Comparison of ENCODE assay signal across 12 cellular contexts in genomic region chr9:5455181-5455580, GRCh38.
A peak's percentile ranks its signal among the peaks of the same experiment; 100 is the strongest.
DNase-seq lines count a peak whose midpoint lies in the region; ATAC-seq lines count a peak whose summit lies in the region.
"Had no signal": no experiment of that assay in that cellular context is flagged by ENCODE, and none has a peak within 500 bp of the region (broad histone marks: within the 10 kb centered on the region; RNA-seq: fewer than 3 reads in every experiment).

No MANE protein-coding gene starts in this region.

- no peaks in the 10 kb centered on the region for H3K9me3 ChIP-seq in endocrine pancreas (ENCODE audit: control insufficient read depth, low read length)

- H3K27me3 Mint-ChIP-seq in activated naive CD4-positive, alpha-beta T cell treated with anti-CD3 and anti-CD28 coated beads, Interleukin-2, amount 50 U/mL, for 24 hours: no peaks in the 10 kb centered on the region
- H3K27me3 Mint-ChIP-seq: CD8-positive, alpha-beta memory T cell had no signal

- peak overlapping the region; percentile 88 for H3K4me3 Mint-ChIP-seq in activated naive CD4-positive, alpha-beta T cell treated with anti-CD3 and anti-CD28 coated beads, Interleukin-2, amount 50 U/mL, for 24 hours
- H3K4me3 Mint-ChIP-seq: neural progenitor cell had no signal

- intact Hi-C loops in posterior cingulate gyrus (cut with DNase I): no loop called here

- no peaks in the 10 kb centered on the region for H3K36me3 ChIP-seq in endocrine pancreas (ENCODE audit: control insufficient read depth, insufficient read depth, low read length)
- H3K36me3 ChIP-seq: neural progenitor cell had no signal

- H3K4me3 ChIP-seq in endocrine pancreas (ENCODE audit: control insufficient read depth, insufficient read depth, low read length): peak overlapping the region; percentile 68
- H3K4me3 ChIP-seq: neural progenitor cell had no signal

- no peak overlapping the region for H3K9ac ChIP-seq in endocrine pancreas (ENCODE audit: control insufficient read depth, insufficient read depth, low read length)
- H3K9ac ChIP-seq: neural progenitor cell had no signal

- H3K4me1 ChIP-seq in endocrine pancreas (ENCODE audit: control insufficient read depth, insufficient read depth, low read length): peaks cover 21% of the 10 kb centered on the region
- H3K4me1 ChIP-seq: neural progenitor cell had no signal

- no peak for DNase-seq in activated naive CD4-positive, alpha-beta T cell treated with Interleukin-2 at 50 U/mL for 16 hours
- DNase-seq in NCI-H226 (peak; percentile 79), stromal cell of bone marrow (ENCODE audit: low read depth) (peak; percentile 37), activated gamma-delta T cell treated with Interleukin-2 at 50 U/mL for 16 hours (no peak), posterior cingulate gyrus (no peak)
- DNase-seq: activated CD4-positive, CD25-positive, alpha-beta regulatory T cell treated with anti-CD3 and anti-CD28 coated beads, Interleukin-2, amount 50 U/mL, for 72 hours; CD8-positive, alpha-beta memory T cell; NCI-H82 had no signal

- peaks cover 80% of the 10 kb centered on the region for H3K4me1 Mint-ChIP-seq in activated naive CD4-positive, alpha-beta T cell treated with anti-CD3 and anti-CD28 coated beads, Interleukin-2, amount 50 U/mL, for 24 hours

- peaks cover 10% of the 10 kb centered on the region for H3K9me3 Mint-ChIP-seq in activated naive CD4-positive, alpha-beta T cell treated with anti-CD3 and anti-CD28 coated beads, Interleukin-2, amount 50 U/mL, for 24 hours
- H3K9me3 Mint-ChIP-seq: CD8-positive, alpha-beta memory T cell; neural progenitor cell had no signal

- peaks cover 53% of the 10 kb centered on the region for H3K36me3 Mint-ChIP-seq in activated naive CD4-positive, alpha-beta T cell treated with anti-CD3 and anti-CD28 coated beads, Interleukin-2, amount 50 U/mL, for 24 hours
- H3K36me3 Mint-ChIP-seq: neural progenitor cell had no signal

- no peak for ATAC-seq in HG03457 (IDR thresholded peaks at IDR 0.05; ENCODE audit: unreplicated experiment)

- H3K27ac Mint-ChIP-seq in activated naive CD4-positive, alpha-beta T cell treated with anti-CD3 and anti-CD28 coated beads, Interleukin-2, amount 50 U/mL, for 24 hours: peak overlapping the region; percentile 100
- H3K27ac Mint-ChIP-seq: neural progenitor cell had no signal

- no peaks in the 10 kb centered on the region for H3K27me3 ChIP-seq in endocrine pancreas (ENCODE audit: control insufficient read depth, insufficient read depth, low read length)

Comparison
In these comparisons a context has a peak if more than half of its experiments do, and no peak if none do; other contexts are left out.
1. DNase-seq: peak in NCI-H226 (single experiment) and stromal cell of bone marrow (single experiment); none in activated naive CD4-positive, alpha-beta T cell treated with Interleukin-2 at 50 U/mL for 16 hours (single experiment), activated gamma-delta T cell treated with Interleukin-2 at 50 U/mL for 16 hours (single experiment) and posterior cingulate gyrus (0 of 10).